8 cellular contexts compared by ENCODE assay signal in genomic region chr18:48934400-48934707, GRCh38. TPM values are rescaled to one million over a fixed set of nuclear protein-coding genes. Genes with fewer than 3 reads are reported as not detected.
DNase-seq lines count a peak whose midpoint lies in the region; ATAC-seq, FAIRE-seq and TF ChIP-seq lines count a peak whose summit lies in the region.

No MANE protein-coding gene starts in this region.

- H3K4me1 ChIP-seq in CD4-positive, alpha-beta memory T cell (ENCODE audit: insufficient read depth, low read length), result peaks cover 98% of the 10 kb centered on the region

- DNase-seq in CD4-positive, alpha-beta memory T cell, result no peak
- DNase-seq in NOMO-1 treated with DMSO at 0.1 percent for 48 hours (lab: John Stamatoyannopoulos, UW; ENCODE audit: unreplicated experiment) (peak; percentile 68), GM12892 (ENCODE audit: insufficient read length) (no peak), NCI-H1092 (lab: John Stamatoyannopoulos, UW) (no peak), glutamatergic neuron (no peak)
- DNase-seq in natural killer cell treated with Interleukin-12 subunit alpha and Interleukin-12 subunit beta and Interleukin-15 and Interleukin-18, amount 100 ng/mL, for 72 hours (ENCODE audit: low spot score), result no peak
- no peak for DNase-seq in stimulated activated CD4-positive, alpha-beta T cell treated with anti-CD3 and anti-CD28 coated beads, Interleukin-1b, Interleukin-23, amount 100 ng/mL, for 48 hours

- no peak for TF ChIP-seq POLR2A in GM12892 (IDR thresholded peaks at IDR 0.05; ENCODE audit: low read depth, low read length)

- no peak overlapping the region for H3K27ac ChIP-seq in CD4-positive, alpha-beta memory T cell (ENCODE audit: low read depth, low read length)
- peak overlapping the region; percentile 89 for H3K27ac ChIP-seq in cingulate gyrus (ENCODE audit: low read depth, low read length)

- no peaks in the 10 kb centered on the region for H3K36me3 ChIP-seq in CD4-positive, alpha-beta memory T cell (ENCODE audit: insufficient read depth, low read length)

- no peak for TF ChIP-seq CTCF in glutamatergic neuron (IDR thresholded peaks at IDR 0.05; ENCODE audit: partially characterized antibody, unreplicated experiment)

- H3K36me3 Mint-ChIP-seq in CD4-positive, alpha-beta memory T cell, result peaks cover 0 to 16% of the 10 kb centered on the region in 2 donors
- peaks cover 4% of the 10 kb centered on the region for H3K36me3 Mint-ChIP-seq in natural killer cell treated with Interleukin-12 subunit alpha and Interleukin-12 subunit beta and Interleukin-15 and Interleukin-18, amount 100 ng/mL, for 72 hours
- no peaks in the 10 kb centered on the region for H3K36me3 Mint-ChIP-seq in glutamatergic neuron (ENCODE audit: unreplicated experiment)

- H3K4me3 Mint-ChIP-seq in CD4-positive, alpha-beta memory T cell, result peak overlapping the region in 6 of 8 donors; percentile 28 to 78 (median 60)
- peak overlapping the region; percentile 80 for H3K4me3 Mint-ChIP-seq in natural killer cell treated with Interleukin-12 subunit alpha and Interleukin-12 subunit beta and Interleukin-15 and Interleukin-18, amount 100 ng/mL, for 72 hours
- H3K4me3 Mint-ChIP-seq in glutamatergic neuron (ENCODE audit: unreplicated experiment), result no peak overlapping the region

- no peak for FAIRE-seq in GM12892 (lab: Jason Lieb, UNC)

- H3K4me1 Mint-ChIP-seq in CD4-positive, alpha-beta memory T cell, result peaks cover 66 to 100% (median 82%) of the 10 kb centered on the region in 4 donors
- H3K4me1 Mint-ChIP-seq in natural killer cell treated with Interleukin-12 subunit alpha and Interleukin-12 subunit beta and Interleukin-15 and Interleukin-18, amount 100 ng/mL, for 72 hours (ENCODE audit: low read depth in 2 of 2), result peaks cover 92 to 93% of the 10 kb centered on the region in 2 donors
- H3K4me1 Mint-ChIP-seq in glutamatergic neuron (ENCODE audit: low read depth, unreplicated experiment), result peaks cover 51% of the 10 kb centered on the region

- peak overlapping the region in 5 of 7 donors; percentile 22 to 92 (median 76) for H3K27ac Mint-ChIP-seq in CD4-positive, alpha-beta memory T cell
- peak overlapping the region; percentile 93 to 96 for H3K27ac Mint-ChIP-seq in natural killer cell treated with Interleukin-12 subunit alpha and Interleukin-12 subunit beta and Interleukin-15 and Interleukin-18, amount 100 ng/mL, for 72 hours
- H3K27ac Mint-ChIP-seq in glutamatergic neuron (ENCODE audit: unreplicated experiment), result no peak overlapping the region

- no peak for ATAC-seq in natural killer cell treated with Interleukin-12 subunit alpha and Interleukin-12 subunit beta and Interleukin-15 and Interleukin-18, amount 100 ng/mL, for 72 hours

- intact Hi-C loops in CD4-positive, alpha-beta memory T cell (cut with micrococcal nuclease), result no loop called here

- POLR2A ChIA-PET in CD4-positive, alpha-beta memory T cell (lab: Charles Lee; ENCODE audit: partially characterized antibody), result interaction anchor here (0.7 to 1.3 kb wide), 5 partner anchors 10 to 149 kb away, joined by 3 to 5 read pairs (median 3); no protein-coding TSS in a partner anchor

- CTCF ChIA-PET in CD4-positive, alpha-beta memory T cell (lab: Charles Lee; ENCODE audit: partially characterized antibody), result interaction anchor here (0.7 to 1.1 kb wide), 5 partner anchors 10 to 160 kb away, joined by 3 to 5 read pairs (median 3); no protein-coding TSS in a partner anchor

- no peaks in the 10 kb centered on the region for H3K9me3 Mint-ChIP-seq in CD4-positive, alpha-beta memory T cell
- no peaks in the 10 kb centered on the region for H3K9me3 Mint-ChIP-seq in natural killer cell treated with Interleukin-12 subunit alpha and Interleukin-12 subunit beta and Interleukin-15 and Interleukin-18, amount 100 ng/mL, for 72 hours
- H3K9me3 Mint-ChIP-seq in glutamatergic neuron (ENCODE audit: unreplicated experiment), result peaks cover 6% of the 10 kb centered on the region

- H3K4me3 ChIP-seq in CD4-positive, alpha-beta memory T cell (ENCODE audit: low read length in 2 of 2), result no peak overlapping the region

- H3K27me3 ChIP-seq in CD4-positive, alpha-beta memory T cell (ENCODE audit: insufficient read depth, low read length), result no peaks in the 10 kb centered on the region

- H3K9me3 ChIP-seq in CD4-positive, alpha-beta memory T cell (ENCODE audit: control insufficient read depth in 1 of 2, low read length in 2 of 2), result no peaks in the 10 kb centered on the region

- H3K27me3 Mint-ChIP-seq in CD4-positive, alpha-beta memory T cell, result peaks cover 0 to under 1% of the 10 kb centered on the region in 2 donors
- no peaks in the 10 kb centered on the region for H3K27me3 Mint-ChIP-seq in natural killer cell treated with Interleukin-12 subunit alpha and Interleukin-12 subunit beta and Interleukin-15 and Interleukin-18, amount 100 ng/mL, for 72 hours
- H3K27me3 Mint-ChIP-seq in glutamatergic neuron (ENCODE audit: unreplicated experiment), result peaks cover 11% of the 10 kb centered on the region

RNA-seq across cellular contexts. Expression of gene SMAD7, which starts 16.4 kb away (rescaled TPM):
- 10 to 100 TPM; 31.0 to 31.2 TPM for total RNA-seq in CD4-positive, alpha-beta memory T cell
- polyA plus RNA-seq in CD4-positive, alpha-beta memory T cell, result 1 to 10 TPM; 2.7 to 4.7 TPM
- total RNA-seq in natural killer cell treated with Interleukin-12 subunit alpha and Interleukin-12 subunit beta and Interleukin-15 and Interleukin-18, amount 100 ng/mL, for 72 hours, result 10 to 100 TPM; 49.1 to 85.8 TPM
- polyA plus RNA-seq in GM12892 (2012; ENCODE audit: missing spikeins), result 13.8 TPM
- total RNA-seq in glutamatergic neuron (ENCODE audit: unreplicated experiment), result 10.8 TPM
